ENCODE assay signal across 1 cellular context in genomic region chr19:15629003-15629880, GRCh38.
TF ChIP-seq lines count a peak whose summit lies in the region.

No MANE protein-coding gene starts in this region.

TF ChIP-seq in K562, 482 proteins besides CTCF, POLR2A, EP300 and RAD21 (continued from another document):
- TF ChIP-seq VEZF1 (CRISPR knock-in tag; IDR thresholded peaks at IDR 0.05) (peak; percentile 32; the same call in 1 of the 2 replicates), ZBTB5 (IDR thresholded peaks at IDR 0.05) (no peak), KLF16 (IDR thresholded peaks at IDR 0.05) (peak; percentile 21; the same call in 1 of the 2 replicates), SMARCE1 (IDR thresholded peaks at IDR 0.05) (no peak), COPS2 (conservative IDR thresholded peaks at IDR 0.05) (no peak), EHMT2 (IDR thresholded peaks at IDR 0.05) (peak; percentile 21; the same call in 1 of the 2 replicates), XRCC5 (IDR thresholded peaks at IDR 0.05; ENCODE audit: low read depth, low read length) (0 out of 2 replicates have a peak, but pooled peaks have one; percentile 54), STAG1 (CRISPR knock-in tag; IDR thresholded peaks at IDR 0.05; ENCODE audit: borderline replicate concordance) (peak; percentile 88; the same call in 1 of the 2 replicates), HES1 (IDR thresholded peaks at IDR 0.05; ENCODE audit: low read depth) (no peak), RERE (CRISPR knock-in tag; IDR thresholded peaks at IDR 0.05; ENCODE audit: borderline replicate concordance) (no peak), PHF21A (IDR thresholded peaks at IDR 0.05; ENCODE audit: borderline replicate concordance, low read depth) (peak; percentile 88), PBX2 (CRISPR knock-in tag; IDR thresholded peaks at IDR 0.05; ENCODE audit: low read depth) (no peak), PBX2 (tag; conservative IDR thresholded peaks at IDR 0.05; ENCODE audit: low read depth) (0 out of 2 replicates have a peak, but pooled peaks have one; percentile 16), REST (CRISPR knock-in tag; IDR thresholded peaks at IDR 0.05; ENCODE audit: low read depth) (peak; percentile 65; the same call in 1 of the 2 replicates), CTCFL (IDR thresholded peaks at IDR 0.05; ENCODE audit: borderline replicate concordance, insufficient read depth, low read depth, low read length, poor library complexity, severe bottlenecking) (peak; percentile 19), RCOR1 (IDR thresholded peaks at IDR 0.05; ENCODE audit: borderline replicate concordance in 1 of 2, low read depth in 2 of 2, low read length in 2 of 2) (peak in 1 of 2 experiments; percentile 58; a peak in 1 of 4 replicates), SMC3 (conservative IDR thresholded peaks at IDR 0.05; ENCODE audit: insufficient read depth, low read depth, low read length) (peak; percentile 67)
